ENCODE assay signal across 1 cellular context in the genomic region with DNA sequence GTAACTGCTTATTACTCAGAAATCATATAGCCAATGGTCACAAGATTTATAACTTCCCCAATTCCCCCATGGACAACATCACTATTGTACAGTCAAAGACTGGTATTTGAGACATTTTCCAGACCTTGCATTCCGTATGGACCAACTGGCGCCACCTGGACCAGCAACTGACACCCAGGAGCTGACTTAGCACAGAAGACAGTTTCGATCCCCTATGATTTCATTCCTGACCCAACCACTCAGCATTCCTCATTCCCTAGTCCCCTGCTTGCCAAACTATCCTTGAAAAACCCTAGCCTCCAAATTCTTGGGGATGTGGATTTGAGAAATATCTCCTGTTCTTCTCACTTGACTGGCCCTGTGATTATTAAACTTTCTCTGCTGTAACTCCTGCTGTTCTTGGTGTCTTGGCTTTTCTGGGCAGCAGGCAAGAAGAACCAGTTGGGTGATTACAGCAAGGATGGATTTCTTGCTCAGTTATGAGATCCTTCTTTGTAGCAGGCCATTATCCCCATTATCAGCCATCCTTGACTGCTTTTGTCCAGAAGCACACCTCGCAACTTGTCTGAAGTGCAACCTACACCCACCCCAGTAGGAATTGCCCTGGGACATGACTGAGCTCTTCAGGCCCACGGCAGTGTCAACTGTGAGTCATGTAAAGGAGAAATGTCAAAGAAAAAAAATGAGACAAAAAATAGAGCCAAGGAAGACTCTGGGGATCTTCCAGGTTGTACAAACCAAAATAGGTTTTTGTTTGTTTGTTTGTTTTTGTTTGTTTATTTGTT.
TF ChIP-seq lines count a peak whose summit lies in the region.

No MANE protein-coding gene starts in this region.

TF ChIP-seq in HEK293, 187 proteins besides CTCF, POLR2A, EP300 and RAD21 (continued from another document):
- no peak for TF ChIP-seq SETDB1 (IDR thresholded peaks at IDR 0.05; ENCODE audit: insufficient read length, low read length)
